ENCODE assay signal across 4 cellular contexts in genomic region chr5:149187617-149188016, GRCh38. TPM values are rescaled to one million over a fixed set of nuclear protein-coding genes. Genes with fewer than 3 reads are reported as not detected.
"Had no signal": no experiment of that assay in that cellular context is flagged by ENCODE, and none has a peak within 500 bp of the region (broad histone marks: within the 10 kb centered on the region; RNA-seq: fewer than 3 reads in every experiment).

No MANE protein-coding gene starts in this region.

RNA-seq across cellular contexts. Expression of gene ABLIM3, which starts 46.3 kb away (rescaled TPM):
- total RNA-seq: activated CD4-positive, alpha-beta T cell treated with anti-CD3 and anti-CD28 coated beads, Interleukin-2, amount 10 ng/mL, durations not matched to agents 24 days and 14 days; activated CD8-positive, alpha-beta T cell treated with anti-CD3 and anti-CD28 coated beads for 36 hours; activated naive CD8-positive, alpha-beta T cell treated with anti-CD3 and anti-CD28 coated beads for 36 hours; T-helper 1 cell treated with Interleukin-12 subunit alpha and Interleukin-12 subunit beta and Interleukin-4 antibody, amounts not matched to agents 30 ng/mL and 1 ng/mL, for 36 hours had no signal
